In the genomic region with DNA sequence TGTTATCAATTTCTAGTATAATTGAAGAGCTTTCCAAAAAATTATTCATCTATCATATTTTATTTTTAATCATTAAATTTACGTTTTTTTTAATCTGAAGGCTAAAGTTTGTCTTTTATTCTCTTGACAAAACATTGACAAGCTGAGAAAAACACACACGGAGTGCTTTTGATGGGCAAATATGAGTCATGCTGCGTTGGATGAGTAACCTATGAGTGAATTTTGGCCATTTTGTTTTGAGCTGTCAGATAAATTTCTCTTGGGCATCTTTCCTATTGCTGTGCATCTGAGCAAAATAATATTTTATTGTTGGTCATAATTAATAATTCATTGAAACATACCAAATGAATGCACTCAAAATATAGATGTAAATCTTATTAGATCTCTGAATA, we compare ENCODE assay signal across 15 cellular contexts.
DNase-seq lines count a peak whose midpoint lies in the region; ATAC-seq, FAIRE-seq and TF ChIP-seq lines count a peak whose summit lies in the region.
"Had no signal": no experiment of that assay in that cellular context is flagged by ENCODE, and none has a peak within 500 bp of the region (broad histone marks: within the 10 kb centered on the region; RNA-seq: fewer than 3 reads in every experiment).

No MANE protein-coding gene starts in this region.

- DNase-seq in RWPE2 (ENCODE audit: low spot score) (no peak), HepG2 (ENCODE audit: low spot score) (peak; percentile 16), SJCRH30 (no peak), left lung (no peak), glutamatergic neuron (no peak)
- DNase-seq: activated naive CD4-positive, alpha-beta T cell treated with anti-CD3 and anti-CD28 coated beads for 36 hours; central memory CD4-positive, alpha-beta T cell; Right ventricle myocardium superior had no signal

- no peak overlapping the region for H3K4me3 Mint-ChIP-seq in glutamatergic neuron (ENCODE audit: unreplicated experiment)
- H3K4me3 Mint-ChIP-seq: activated naive CD4-positive, alpha-beta T cell treated with anti-CD3 and anti-CD28 coated beads for 36 hours had no signal

- no peaks in the 10 kb centered on the region for H3K27me3 ChIP-seq in RWPE2 (ENCODE audit: insufficient read depth, poor library complexity, severe bottlenecking)
- H3K27me3 ChIP-seq in HepG2 (ENCODE audit: control insufficient read depth in 1 of 2, insufficient read depth in 2 of 2, low read length in 2 of 2): no peaks in the 10 kb centered on the region
- no peaks in the 10 kb centered on the region for H3K27me3 ChIP-seq in SJCRH30
- no peaks in the 10 kb centered on the region for H3K27me3 ChIP-seq in left lung
- H3K27me3 ChIP-seq: BLaER1 treated with 17β-estradiol and CSF1 and Interleukin-3, amounts not matched to agents 10 nM and 100 nM; suprapubic skin had no signal

- BruUV-seq in HepG2 (replicated peaks; lab: Mats Ljungman, UMichigan): no TSS peak

- H3K27me3 Mint-ChIP-seq in glutamatergic neuron (ENCODE audit: unreplicated experiment): peaks cover 2% of the 10 kb centered on the region

- in situ Hi-C loops in HepG2 (cut with HindIII; ENCODE audit: extremely low pct_ligation_motif_present, low pct_unique_long_range_greater_than_20kb): no loop called here

- no peak for TF ChIP-seq POLR2A in HepG2 (IDR thresholded peaks at IDR 0.05; ENCODE audit: insufficient read depth in 1 of 2, low read depth in 2 of 2, low read length in 2 of 2)

- H3K4me3 ChIP-seq in RWPE2 (ENCODE audit: severe bottlenecking) (no peak overlapping the region), HepG2 (replicated peaks in 1 of 3; ENCODE audit: insufficient read depth in 1 of 3, low read depth in 2 of 3, low read length in 3 of 3) (no peak overlapping the region), SJCRH30 (no peak overlapping the region), left lung (no peak overlapping the region)
- H3K4me3 ChIP-seq: BLaER1 treated with 17β-estradiol and CSF1 and Interleukin-3, amounts not matched to agents 10 nM and 100 nM; skin epidermis; suprapubic skin had no signal

- H3K4me2 ChIP-seq in HepG2 (ENCODE audit: low read depth, low read length): 0 out of 2 replicates have a peak overlapping the region, but pooled peaks have one; percentile 3
- H3K4me2 ChIP-seq: BLaER1 treated with 17β-estradiol and CSF1 and Interleukin-3, amounts not matched to agents 10 nM and 100 nM had no signal

- no peak for TF ChIP-seq CTCF in RWPE2 (IDR thresholded peaks at IDR 0.05; ENCODE audit: poor library complexity, severe bottlenecking)
- TF ChIP-seq CTCF in HepG2 (CRISPR knock-in tag; IDR thresholded peaks at IDR 0.05): no peak
- no peak for TF ChIP-seq CTCF in left lung (IDR thresholded peaks at IDR 0.05)
- TF ChIP-seq CTCF in glutamatergic neuron (IDR thresholded peaks at IDR 0.05; ENCODE audit: partially characterized antibody, unreplicated experiment): no peak

- no peak overlapping the region for H3K27ac ChIP-seq in RWPE2 (ENCODE audit: poor library complexity, severe bottlenecking)
- no peak overlapping the region for H3K27ac ChIP-seq in HepG2 (ENCODE audit: extremely low read length, insufficient read depth, low read length)
- H3K27ac ChIP-seq in SJCRH30: no peak overlapping the region
- H3K27ac ChIP-seq in left lung: no peak overlapping the region
- H3K27ac ChIP-seq: BLaER1 treated with 17β-estradiol and CSF1 and Interleukin-3, amounts not matched to agents 10 nM and 100 nM; skin epidermis; suprapubic skin had no signal

- no peaks in the 10 kb centered on the region for H3K4me1 ChIP-seq in RWPE2 (ENCODE audit: insufficient read depth, poor library complexity, severe bottlenecking)
- H3K4me1 ChIP-seq in HepG2 (ENCODE audit: insufficient read depth, low read length): peaks cover 10% of the 10 kb centered on the region; the same call in 1 of the 2 replicates
- no peaks in the 10 kb centered on the region for H3K4me1 ChIP-seq in SJCRH30
- H3K4me1 ChIP-seq in left lung: no peaks in the 10 kb centered on the region
- H3K4me1 ChIP-seq: BLaER1 treated with 17β-estradiol and CSF1 and Interleukin-3, amounts not matched to agents 10 nM and 100 nM; suprapubic skin had no signal

- H3K9ac ChIP-seq in HepG2 (ENCODE audit: insufficient read depth, low read depth, low read length): no peak overlapping the region
- H3K9ac ChIP-seq: BLaER1 treated with 17β-estradiol and CSF1 and Interleukin-3, amounts not matched to agents 10 nM and 100 nM had no signal

- H4K20me1 ChIP-seq in HepG2 (ENCODE audit: insufficient read depth, low read length): no peaks in the 10 kb centered on the region
- H4K20me1 ChIP-seq: BLaER1 treated with 17β-estradiol and CSF1 and Interleukin-3, amounts not matched to agents 10 nM and 100 nM had no signal

- no peaks in the 10 kb centered on the region for H3K79me2 ChIP-seq in HepG2 (ENCODE audit: insufficient read depth, low read length)

- H2AFZ ChIP-seq in HepG2 (ENCODE audit: low read length): no peak overlapping the region

- no peaks in the 10 kb centered on the region for H3K4me1 Mint-ChIP-seq in glutamatergic neuron (ENCODE audit: low read depth, unreplicated experiment)

- no peaks in the 10 kb centered on the region for H3K9me3 ChIP-seq in RWPE2 (ENCODE audit: severe bottlenecking)
- peaks cover 72% of the 10 kb centered on the region for H3K9me3 ChIP-seq in HepG2 (ENCODE audit: low read length)
- no peaks in the 10 kb centered on the region for H3K9me3 ChIP-seq in SJCRH30 (replicated peaks)
- H3K9me3 ChIP-seq in left lung: no peaks in the 10 kb centered on the region
- H3K9me3 ChIP-seq: BLaER1 treated with 17β-estradiol and CSF1 and Interleukin-3, amounts not matched to agents 10 nM and 100 nM; suprapubic skin had no signal

- no peaks in the 10 kb centered on the region for H3K36me3 Mint-ChIP-seq in glutamatergic neuron (ENCODE audit: unreplicated experiment)

- 2% methylated on average over 3 of the region's 3 CpGs for WGBS in HepG2 (ENCODE audit: low lambda C conversion rate)

- intact Hi-C loops in HepG2 (cut with micrococcal nuclease; ENCODE audit: unreplicated experiment): no loop called here
- intact Hi-C loops in left lung (cut with DNase I): no loop called here

- H3K36me3 ChIP-seq in RWPE2 (ENCODE audit: low read depth) (no peaks in the 10 kb centered on the region), HepG2 (replicated peaks in 1 of 2; ENCODE audit: control insufficient read depth in 1 of 2, insufficient read depth in 2 of 2, low read length in 2 of 2) (no peaks in the 10 kb centered on the region), SJCRH30 (no peaks in the 10 kb centered on the region), left lung (no peaks in the 10 kb centered on the region)
- H3K36me3 ChIP-seq: BLaER1 treated with 17β-estradiol and CSF1 and Interleukin-3, amounts not matched to agents 10 nM and 100 nM; suprapubic skin had no signal

- ATAC-seq in GM18868 (IDR thresholded peaks at IDR 0.05; ENCODE audit: unreplicated experiment): peak; percentile 45
- peak; percentile 43 for ATAC-seq in HG03159 (IDR thresholded peaks at IDR 0.05; ENCODE audit: unreplicated experiment)
- peak; percentile 46; the same call in 1 of the 3 replicates for ATAC-seq in RWPE2 (ENCODE audit: low read depth)
- no peak for ATAC-seq in HepG2
- ATAC-seq in GM21737 (IDR thresholded peaks at IDR 0.05; ENCODE audit: unreplicated experiment): no peak
- no peak for ATAC-seq in left lung

- no peak for TF ChIP-seq EP300 in HepG2 (IDR thresholded peaks at IDR 0.05; ENCODE audit: low read depth in 2 of 2, low read length in 2 of 2)
- TF ChIP-seq EP300 in HepG2 (CRISPR knock-in tag; IDR thresholded peaks at IDR 0.05; ENCODE audit: borderline replicate concordance): no peak

- TF ChIP-seq RAD21 in HepG2 (CRISPR knock-in tag; IDR thresholded peaks at IDR 0.05): no peak

- no peaks in the 10 kb centered on the region for H3K9me3 Mint-ChIP-seq in glutamatergic neuron (ENCODE audit: unreplicated experiment)
- H3K9me3 Mint-ChIP-seq: activated naive CD4-positive, alpha-beta T cell treated with anti-CD3 and anti-CD28 coated beads for 36 hours had no signal

- H3K27ac Mint-ChIP-seq in glutamatergic neuron (ENCODE audit: unreplicated experiment): no peak overlapping the region
- H3K27ac Mint-ChIP-seq: activated naive CD4-positive, alpha-beta T cell treated with anti-CD3 and anti-CD28 coated beads for 36 hours had no signal

- CTCF ChIA-PET in HepG2 (lab: Yijun Ruan, JAX; ENCODE audit: low intra/inter-chr PET ratio, low total read pairs): no interaction called here

- no peak for FAIRE-seq in HepG2 (lab: Jason Lieb, UNC)
- FAIRE-seq: TTC549 had no signal

- POLR2A ChIA-PET in HepG2 (lab: Yijun Ruan, JAX): no interaction called here

TF ChIP-seq in HepG2, 621 proteins besides CTCF, POLR2A, EP300 and RAD21:
- TF ChIP-seq ZNF24 (IDR thresholded peaks at IDR 0.05) (no peak), FOSL2 (CRISPR knock-in tag; IDR thresholded peaks at IDR 0.05) (peak; percentile 48; the same call in 1 of the 2 replicates)

Comparison
In these comparisons a context has a peak if more than half of its experiments do, and no peak if none do; other contexts are left out.
1. ATAC-seq: peak in GM18868 (single experiment), HG03159 (single experiment) and RWPE2 (single experiment); none in HepG2 (single experiment), GM21737 (single experiment) and left lung (single experiment).